Comparison of ENCODE assay signal across 2 cellular contexts in the genomic region with DNA sequence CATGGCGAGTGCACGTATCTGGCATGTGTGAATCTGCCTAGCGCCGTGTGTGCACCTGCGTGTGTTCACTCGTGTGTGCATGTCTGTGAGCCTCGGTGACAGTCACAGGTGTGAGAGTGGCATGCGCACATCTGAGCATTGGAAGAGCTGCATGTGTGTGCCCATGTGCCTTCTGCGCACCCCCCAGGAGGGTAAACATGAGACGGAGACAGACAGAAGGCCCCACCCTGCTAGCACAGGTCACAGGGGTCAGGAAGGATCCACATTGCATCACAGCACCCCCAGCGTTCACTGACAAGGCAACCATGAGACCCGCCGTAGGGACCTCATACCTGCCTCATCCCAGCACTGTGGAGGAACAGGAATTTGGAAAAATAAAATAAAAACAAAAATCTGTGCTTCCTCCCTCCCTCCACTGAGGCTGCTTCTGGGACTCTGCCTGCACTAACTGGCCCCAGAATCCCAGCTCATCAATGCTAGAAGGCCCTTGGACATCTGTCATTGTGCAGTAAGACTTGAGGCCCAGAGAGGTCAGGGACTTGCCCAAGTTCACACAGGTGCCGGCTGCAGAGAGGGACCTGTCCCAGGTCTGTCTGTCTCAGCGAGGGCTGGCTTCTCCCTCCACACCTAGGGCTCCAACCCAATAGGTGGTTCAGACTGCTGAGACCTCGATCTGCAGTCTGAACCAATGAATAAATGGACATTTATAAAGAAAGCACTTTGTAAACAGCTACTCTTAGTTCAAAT.
A peak's percentile ranks its signal among the peaks of the same experiment; 100 is the strongest.
TF ChIP-seq lines count a peak whose summit lies in the region.

No MANE protein-coding gene starts in this region.

TF ChIP-seq in HepG2, 621 proteins besides CTCF, POLR2A, EP300 and RAD21 (continues in another document):
- TF ChIP-seq RXRA (CRISPR knock-in tag; IDR thresholded peaks at IDR 0.05): peak; percentile 37; the same call in 1 of the 2 replicates
- peak; percentile 49; the same call in 1 of the 2 replicates for TF ChIP-seq ZNF768 (CRISPR knock-in tag; IDR thresholded peaks at IDR 0.05)
- peak; percentile 93 for TF ChIP-seq NR2F6 (IDR thresholded peaks at IDR 0.05)
- TF ChIP-seq NR2F6 (CRISPR knock-in tag; IDR thresholded peaks at IDR 0.05): peak; percentile 90
- TF ChIP-seq GLMP (CRISPR knock-in tag; IDR thresholded peaks at IDR 0.05; ENCODE audit: borderline replicate concordance): no peak
- no peak for TF ChIP-seq NR2C2 (CRISPR knock-in tag; IDR thresholded peaks at IDR 0.05; ENCODE audit: borderline replicate concordance)
- no peak for TF ChIP-seq RBM39 (IDR thresholded peaks at IDR 0.05; ENCODE audit: low read depth, low read length, poor library complexity, severe bottlenecking)
- TF ChIP-seq CEBPG (CRISPR knock-in tag; IDR thresholded peaks at IDR 0.05): peak; percentile 78
- no peak for TF ChIP-seq GABPA (IDR thresholded peaks at IDR 0.05; ENCODE audit: low read depth, low read length)
- no peak for TF ChIP-seq GABPA (CRISPR knock-in tag; IDR thresholded peaks at IDR 0.05; ENCODE audit: low read depth)
- no peak for TF ChIP-seq SALL2 (CRISPR knock-in tag; IDR thresholded peaks at IDR 0.05)
- no peak for TF ChIP-seq ZNF607 (CRISPR knock-in tag; IDR thresholded peaks at IDR 0.05; ENCODE audit: borderline replicate concordance)
- peak; percentile 50; the same call in 1 of the 2 replicates for TF ChIP-seq CEBPB (IDR thresholded peaks at IDR 0.05; ENCODE audit: borderline replicate concordance, low read depth, low read length)
- TF ChIP-seq ZBTB1 (CRISPR knock-in tag; IDR thresholded peaks at IDR 0.05; ENCODE audit: borderline replicate concordance): no peak
- TF ChIP-seq MED13 (CRISPR knock-in tag; IDR thresholded peaks at IDR 0.05): no peak
- no peak for TF ChIP-seq ZNF501 (CRISPR knock-in tag; IDR thresholded peaks at IDR 0.05)
- TF ChIP-seq FOXP1 (IDR thresholded peaks at IDR 0.05): no peak
- TF ChIP-seq FOXP1 (CRISPR knock-in tag; IDR thresholded peaks at IDR 0.05): 0 out of 2 replicates have a peak, but pooled peaks have one; percentile 11
- TF ChIP-seq ZKSCAN1 (IDR thresholded peaks at IDR 0.05; ENCODE audit: low read length): no peak
- TF ChIP-seq ARNTL (CRISPR knock-in tag; IDR thresholded peaks at IDR 0.05): peak; percentile 91
- TF ChIP-seq, protein P1, sequence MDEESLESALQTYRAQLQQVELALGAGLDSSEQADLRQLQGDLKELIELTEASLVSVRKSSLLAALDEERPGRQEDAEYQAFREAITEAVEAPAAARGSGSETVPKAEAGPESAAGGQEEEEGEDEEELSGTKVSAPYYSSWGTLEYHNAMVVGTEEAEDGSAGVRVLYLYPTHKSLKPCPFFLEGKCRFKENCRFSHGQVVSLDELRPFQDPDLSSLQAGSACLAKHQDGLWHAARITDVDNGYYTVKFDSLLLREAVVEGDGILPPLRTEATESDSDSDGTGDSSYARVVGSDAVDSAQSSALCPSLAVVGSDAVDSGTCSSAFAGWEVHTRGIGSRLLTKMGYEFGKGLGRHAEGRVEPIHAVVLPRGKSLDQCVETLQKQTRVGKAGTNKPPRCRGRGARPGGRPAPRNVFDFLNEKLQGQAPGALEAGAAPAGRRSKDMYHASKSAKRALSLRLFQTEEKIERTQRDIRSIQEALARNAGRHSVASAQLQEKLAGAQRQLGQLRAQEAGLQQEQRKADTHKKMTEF (CRISPR knock-in tag; IDR thresholded peaks at IDR 0.05): no peak
- TF ChIP-seq, protein P2, sequence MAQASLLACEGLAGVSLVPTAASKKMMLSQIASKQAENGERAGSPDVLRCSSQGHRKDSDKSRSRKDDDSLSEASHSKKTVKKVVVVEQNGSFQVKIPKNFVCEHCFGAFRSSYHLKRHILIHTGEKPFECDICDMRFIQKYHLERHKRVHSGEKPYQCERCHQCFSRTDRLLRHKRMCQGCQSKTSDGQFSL (CRISPR knock-in tag; IDR thresholded peaks at IDR 0.05): peak; percentile 89
- peak; percentile 59 for TF ChIP-seq RARA (CRISPR knock-in tag; IDR thresholded peaks at IDR 0.05)
- TF ChIP-seq ZNF569 (CRISPR knock-in tag; IDR thresholded peaks at IDR 0.05; ENCODE audit: borderline replicate concordance): no peak
- TF ChIP-seq U2AF2 (IDR thresholded peaks at IDR 0.05; ENCODE audit: low read depth, low read length): no peak
- TF ChIP-seq CBX5 (CRISPR knock-in tag; IDR thresholded peaks at IDR 0.05; ENCODE audit: borderline replicate concordance): no peak
- peak; percentile 31; the same call in 1 of the 2 replicates for TF ChIP-seq SALL1 (CRISPR knock-in tag; IDR thresholded peaks at IDR 0.05)
- peak; percentile 80 for TF ChIP-seq FOXA3 (CRISPR knock-in tag; IDR thresholded peaks at IDR 0.05)
- no peak for TF ChIP-seq ZFP37 (CRISPR knock-in tag; IDR thresholded peaks at IDR 0.05; ENCODE audit: borderline replicate concordance)
- TF ChIP-seq, protein P3, sequence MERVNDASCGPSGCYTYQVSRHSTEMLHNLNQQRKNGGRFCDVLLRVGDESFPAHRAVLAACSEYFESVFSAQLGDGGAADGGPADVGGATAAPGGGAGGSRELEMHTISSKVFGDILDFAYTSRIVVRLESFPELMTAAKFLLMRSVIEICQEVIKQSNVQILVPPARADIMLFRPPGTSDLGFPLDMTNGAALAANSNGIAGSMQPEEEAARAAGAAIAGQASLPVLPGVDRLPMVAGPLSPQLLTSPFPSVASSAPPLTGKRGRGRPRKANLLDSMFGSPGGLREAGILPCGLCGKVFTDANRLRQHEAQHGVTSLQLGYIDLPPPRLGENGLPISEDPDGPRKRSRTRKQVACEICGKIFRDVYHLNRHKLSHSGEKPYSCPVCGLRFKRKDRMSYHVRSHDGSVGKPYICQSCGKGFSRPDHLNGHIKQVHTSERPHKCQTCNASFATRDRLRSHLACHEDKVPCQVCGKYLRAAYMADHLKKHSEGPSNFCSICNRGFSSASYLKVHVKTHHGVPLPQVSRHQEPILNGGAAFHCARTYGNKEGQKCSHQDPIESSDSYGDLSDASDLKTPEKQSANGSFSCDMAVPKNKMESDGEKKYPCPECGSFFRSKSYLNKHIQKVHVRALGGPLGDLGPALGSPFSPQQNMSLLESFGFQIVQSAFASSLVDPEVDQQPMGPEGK (CRISPR knock-in tag; IDR thresholded peaks at IDR 0.05): peak; percentile 95
- peak; percentile 70 to 91; a peak in 3 of 4 replicates for TF ChIP-seq NR2F1 (CRISPR knock-in tag; IDR thresholded peaks at IDR 0.05)

TF ChIP-seq in GM12878, 131 proteins besides CTCF, POLR2A, EP300 and RAD21:
- TF ChIP-seq ZNF217 (IDR thresholded peaks at IDR 0.05): no peak
- TF ChIP-seq NKRF (conservative IDR thresholded peaks at IDR 0.05): no peak
- no peak for TF ChIP-seq RFX5 (IDR thresholded peaks at IDR 0.05; ENCODE audit: low read depth, low read length)
- TF ChIP-seq NR2C1 (IDR thresholded peaks at IDR 0.05): no peak
- TF ChIP-seq TBL1XR1 (IDR thresholded peaks at IDR 0.05; ENCODE audit: low read depth, low read length): no peak
- TF ChIP-seq PML (IDR thresholded peaks at IDR 0.05; ENCODE audit: low read length): no peak
- no peak for TF ChIP-seq TARDBP (IDR thresholded peaks at IDR 0.05; ENCODE audit: borderline replicate concordance)
